Comparison of ENCODE assay signal across 1 cellular context in the genomic region with DNA sequence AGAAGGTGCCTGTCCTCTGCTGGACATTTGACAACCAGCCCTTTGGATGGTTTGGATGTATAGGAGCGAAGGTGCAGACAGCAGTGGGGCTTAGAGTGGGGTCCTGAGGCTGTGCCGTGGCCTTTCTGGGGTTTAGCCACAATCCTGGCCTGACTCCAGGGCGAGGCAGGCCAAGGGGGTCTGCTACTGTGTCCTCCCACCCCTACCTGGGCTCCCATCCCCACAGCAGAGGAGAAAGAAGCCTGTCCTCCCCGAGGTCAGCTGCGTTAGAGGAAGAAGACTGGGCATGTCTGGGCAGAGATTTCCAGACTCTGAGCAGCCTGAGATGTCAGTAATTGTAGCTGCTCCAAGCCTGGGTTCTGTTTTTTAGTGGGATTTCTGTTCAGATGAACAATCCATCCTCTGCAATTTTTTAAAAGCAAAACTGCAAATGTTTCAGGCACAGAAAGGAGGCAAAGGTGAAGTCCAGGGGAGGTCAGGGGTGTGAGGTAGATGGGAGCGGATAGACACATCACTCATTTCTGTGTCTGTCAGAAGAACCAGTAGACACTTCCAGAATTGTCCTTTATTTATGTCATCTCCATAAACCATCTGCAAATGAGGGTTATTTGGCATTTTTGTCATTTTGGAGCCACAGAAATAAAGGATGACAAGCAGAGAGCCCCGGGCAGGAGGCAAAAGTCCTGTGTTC.
TF ChIP-seq lines count a peak whose summit lies in the region.

No MANE protein-coding gene starts in this region.

TF ChIP-seq in HepG2, 621 proteins besides CTCF, POLR2A, EP300 and RAD21 (continued from another document and continues in another):
- TF ChIP-seq, protein P1, sequence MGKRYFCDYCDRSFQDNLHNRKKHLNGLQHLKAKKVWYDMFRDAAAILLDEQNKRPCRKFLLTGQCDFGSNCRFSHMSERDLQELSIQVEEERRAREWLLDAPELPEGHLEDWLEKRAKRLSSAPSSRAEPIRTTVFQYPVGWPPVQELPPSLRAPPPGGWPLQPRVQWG (CRISPR knock-in tag; IDR thresholded peaks at IDR 0.05; ENCODE audit: borderline replicate concordance, low read depth): no peak
- TF ChIP-seq NFKBIZ (CRISPR knock-in tag; IDR thresholded peaks at IDR 0.05): no peak
- TF ChIP-seq, protein P2, sequence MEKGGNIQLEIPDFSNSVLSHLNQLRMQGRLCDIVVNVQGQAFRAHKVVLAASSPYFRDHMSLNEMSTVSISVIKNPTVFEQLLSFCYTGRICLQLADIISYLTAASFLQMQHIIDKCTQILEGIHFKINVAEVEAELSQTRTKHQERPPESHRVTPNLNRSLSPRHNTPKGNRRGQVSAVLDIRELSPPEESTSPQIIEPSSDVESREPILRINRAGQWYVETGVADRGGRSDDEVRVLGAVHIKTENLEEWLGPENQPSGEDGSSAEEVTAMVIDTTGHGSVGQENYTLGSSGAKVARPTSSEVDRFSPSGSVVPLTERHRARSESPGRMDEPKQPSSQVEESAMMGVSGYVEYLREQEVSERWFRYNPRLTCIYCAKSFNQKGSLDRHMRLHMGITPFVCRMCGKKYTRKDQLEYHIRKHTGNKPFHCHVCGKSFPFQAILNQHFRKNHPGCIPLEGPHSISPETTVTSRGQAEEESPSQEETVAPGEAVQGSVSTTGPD (CRISPR knock-in tag; IDR thresholded peaks at IDR 0.05): 0 out of 2 replicates have a peak, but pooled peaks have one; percentile 7
- TF ChIP-seq, protein P3, sequence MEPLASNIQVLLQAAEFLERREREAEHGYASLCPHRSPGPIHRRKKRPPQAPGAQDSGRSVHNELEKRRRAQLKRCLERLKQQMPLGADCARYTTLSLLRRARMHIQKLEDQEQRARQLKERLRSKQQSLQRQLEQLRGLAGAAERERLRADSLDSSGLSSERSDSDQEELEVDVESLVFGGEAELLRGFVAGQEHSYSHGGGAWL (CRISPR knock-in tag; IDR thresholded peaks at IDR 0.05): no peak
- TF ChIP-seq ZNF547 (CRISPR knock-in tag; IDR thresholded peaks at IDR 0.05): no peak
- TF ChIP-seq SAFB2 (CRISPR knock-in tag; IDR thresholded peaks at IDR 0.05; ENCODE audit: borderline replicate concordance, low read depth): 0 out of 2 replicates have a peak, but pooled peaks have one; percentile 38
- TF ChIP-seq, protein P4, sequence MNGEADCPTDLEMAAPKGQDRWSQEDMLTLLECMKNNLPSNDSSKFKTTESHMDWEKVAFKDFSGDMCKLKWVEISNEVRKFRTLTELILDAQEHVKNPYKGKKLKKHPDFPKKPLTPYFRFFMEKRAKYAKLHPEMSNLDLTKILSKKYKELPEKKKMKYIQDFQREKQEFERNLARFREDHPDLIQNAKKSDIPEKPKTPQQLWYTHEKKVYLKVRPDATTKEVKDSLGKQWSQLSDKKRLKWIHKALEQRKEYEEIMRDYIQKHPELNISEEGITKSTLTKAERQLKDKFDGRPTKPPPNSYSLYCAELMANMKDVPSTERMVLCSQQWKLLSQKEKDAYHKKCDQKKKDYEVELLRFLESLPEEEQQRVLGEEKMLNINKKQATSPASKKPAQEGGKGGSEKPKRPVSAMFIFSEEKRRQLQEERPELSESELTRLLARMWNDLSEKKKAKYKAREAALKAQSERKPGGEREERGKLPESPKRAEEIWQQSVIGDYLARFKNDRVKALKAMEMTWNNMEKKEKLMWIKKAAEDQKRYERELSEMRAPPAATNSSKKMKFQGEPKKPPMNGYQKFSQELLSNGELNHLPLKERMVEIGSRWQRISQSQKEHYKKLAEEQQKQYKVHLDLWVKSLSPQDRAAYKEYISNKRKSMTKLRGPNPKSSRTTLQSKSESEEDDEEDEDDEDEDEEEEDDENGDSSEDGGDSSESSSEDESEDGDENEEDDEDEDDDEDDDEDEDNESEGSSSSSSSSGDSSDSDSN (CRISPR knock-in tag; IDR thresholded peaks at IDR 0.05): peak; percentile 47; the same call in 1 of the 2 replicates
- peak; percentile 78 for TF ChIP-seq RBFOX2 (IDR thresholded peaks at IDR 0.05; ENCODE audit: low read depth, low read length)
- TF ChIP-seq ZSCAN25 (CRISPR knock-in tag; IDR thresholded peaks at IDR 0.05): no peak
- no peak for TF ChIP-seq ZNF773 (CRISPR knock-in tag; IDR thresholded peaks at IDR 0.05; ENCODE audit: borderline replicate concordance)
- peak; percentile 17; the same call in 1 of the 2 replicates for TF ChIP-seq PATZ1 (CRISPR knock-in tag; IDR thresholded peaks at IDR 0.05)
- no peak for TF ChIP-seq ZNF883 (CRISPR knock-in tag; IDR thresholded peaks at IDR 0.05; ENCODE audit: not compliant biosample characterization)
- TF ChIP-seq, protein P5, sequence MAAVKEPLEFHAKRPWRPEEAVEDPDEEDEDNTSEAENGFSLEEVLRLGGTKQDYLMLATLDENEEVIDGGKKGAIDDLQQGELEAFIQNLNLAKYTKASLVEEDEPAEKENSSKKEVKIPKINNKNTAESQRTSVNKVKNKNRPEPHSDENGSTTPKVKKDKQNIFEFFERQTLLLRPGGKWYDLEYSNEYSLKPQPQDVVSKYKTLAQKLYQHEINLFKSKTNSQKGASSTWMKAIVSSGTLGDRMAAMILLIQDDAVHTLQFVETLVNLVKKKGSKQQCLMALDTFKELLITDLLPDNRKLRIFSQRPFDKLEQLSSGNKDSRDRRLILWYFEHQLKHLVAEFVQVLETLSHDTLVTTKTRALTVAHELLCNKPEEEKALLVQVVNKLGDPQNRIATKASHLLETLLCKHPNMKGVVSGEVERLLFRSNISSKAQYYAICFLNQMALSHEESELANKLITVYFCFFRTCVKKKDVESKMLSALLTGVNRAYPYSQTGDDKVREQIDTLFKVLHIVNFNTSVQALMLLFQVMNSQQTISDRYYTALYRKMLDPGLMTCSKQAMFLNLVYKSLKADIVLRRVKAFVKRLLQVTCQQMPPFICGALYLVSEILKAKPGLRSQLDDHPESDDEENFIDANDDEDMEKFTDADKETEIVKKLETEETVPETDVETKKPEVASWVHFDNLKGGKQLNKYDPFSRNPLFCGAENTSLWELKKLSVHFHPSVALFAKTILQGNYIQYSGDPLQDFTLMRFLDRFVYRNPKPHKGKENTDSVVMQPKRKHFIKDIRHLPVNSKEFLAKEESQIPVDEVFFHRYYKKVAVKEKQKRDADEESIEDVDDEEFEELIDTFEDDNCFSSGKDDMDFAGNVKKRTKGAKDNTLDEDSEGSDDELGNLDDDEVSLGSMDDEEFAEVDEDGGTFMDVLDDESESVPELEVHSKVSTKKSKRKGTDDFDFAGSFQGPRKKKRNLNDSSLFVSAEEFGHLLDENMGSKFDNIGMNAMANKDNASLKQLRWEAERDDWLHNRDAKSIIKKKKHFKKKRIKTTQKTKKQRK (IDR thresholded peaks at IDR 0.05; ENCODE audit: low read length): no peak
- 0 out of 2 replicates have a peak, but pooled peaks have one; percentile 18 for TF ChIP-seq BORCS8-MEF2B (CRISPR knock-in tag; IDR thresholded peaks at IDR 0.05)
- TF ChIP-seq ZNF235 (CRISPR knock-in tag; IDR thresholded peaks at IDR 0.05; ENCODE audit: borderline replicate concordance): no peak
- 0 out of 2 replicates have a peak, but pooled peaks have one; percentile 23 for TF ChIP-seq KDM4B (CRISPR knock-in tag; IDR thresholded peaks at IDR 0.05)
- 0 out of 2 replicates have a peak, but pooled peaks have one; percentile 3 for TF ChIP-seq KLF9 (CRISPR knock-in tag; IDR thresholded peaks at IDR 0.05; ENCODE audit: low read depth)
- TF ChIP-seq CCAR2 (optimal IDR thresholded peaks at IDR 0.05; ENCODE audit: low read depth, low read length): no peak
- no peak for TF ChIP-seq ZFP36L1 (CRISPR knock-in tag; IDR thresholded peaks at IDR 0.05)
- no peak for TF ChIP-seq ZNF10 (CRISPR knock-in tag; IDR thresholded peaks at IDR 0.05; ENCODE audit: borderline replicate concordance, low read depth)
- peak; percentile 98 for TF ChIP-seq ZC3H4 (CRISPR knock-in tag; IDR thresholded peaks at IDR 0.05; ENCODE audit: borderline replicate concordance)
- no peak for TF ChIP-seq FOSL1 (CRISPR knock-in tag; IDR thresholded peaks at IDR 0.05; ENCODE audit: borderline replicate concordance)
- TF ChIP-seq YEATS2 (CRISPR knock-in tag; IDR thresholded peaks at IDR 0.05; ENCODE audit: borderline replicate concordance): no peak
- TF ChIP-seq NFYB (CRISPR knock-in tag; IDR thresholded peaks at IDR 0.05): no peak; the same call in 1 of the 2 replicates
- peak; percentile 84; the same call in 1 of the 2 replicates for TF ChIP-seq TBP (CRISPR knock-in tag; IDR thresholded peaks at IDR 0.05)
- no peak for TF ChIP-seq TERF1 (CRISPR knock-in tag; IDR thresholded peaks at IDR 0.05)
- TF ChIP-seq, protein P6, sequence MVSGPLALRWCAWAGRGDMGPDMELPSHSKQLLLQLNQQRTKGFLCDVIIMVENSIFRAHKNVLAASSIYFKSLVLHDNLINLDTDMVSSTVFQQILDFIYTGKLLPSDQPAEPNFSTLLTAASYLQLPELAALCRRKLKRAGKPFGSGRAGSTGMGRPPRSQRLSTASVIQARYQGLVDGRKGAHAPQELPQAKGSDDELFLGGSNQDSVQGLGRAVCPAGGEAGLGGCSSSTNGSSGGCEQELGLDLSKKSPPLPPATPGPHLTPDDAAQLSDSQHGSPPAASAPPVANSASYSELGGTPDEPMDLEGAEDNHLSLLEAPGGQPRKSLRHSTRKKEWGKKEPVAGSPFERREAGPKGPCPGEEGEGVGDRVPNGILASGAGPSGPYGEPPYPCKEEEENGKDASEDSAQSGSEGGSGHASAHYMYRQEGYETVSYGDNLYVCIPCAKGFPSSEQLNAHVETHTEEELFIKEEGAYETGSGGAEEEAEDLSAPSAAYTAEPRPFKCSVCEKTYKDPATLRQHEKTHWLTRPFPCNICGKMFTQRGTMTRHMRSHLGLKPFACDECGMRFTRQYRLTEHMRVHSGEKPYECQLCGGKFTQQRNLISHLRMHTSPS (CRISPR knock-in tag; IDR thresholded peaks at IDR 0.05; ENCODE audit: low read depth): no peak
- 0 out of 2 replicates have a peak, but pooled peaks have one; percentile 64 for TF ChIP-seq ZNF30 (CRISPR knock-in tag; IDR thresholded peaks at IDR 0.05)
- TF ChIP-seq HMGXB4 (CRISPR knock-in tag; IDR thresholded peaks at IDR 0.05; ENCODE audit: borderline replicate concordance in 1 of 2, low read depth in 1 of 2): 0 out of 4 replicates have a peak, but pooled peaks of 1 of the 2 experiments have one; percentile 35
- no peak for TF ChIP-seq ONECUT2 (CRISPR knock-in tag; IDR thresholded peaks at IDR 0.05)
- no peak for TF ChIP-seq RFXANK (CRISPR knock-in tag; IDR thresholded peaks at IDR 0.05)
